1 cellular context compared by ENCODE assay signal in the genomic region with DNA sequence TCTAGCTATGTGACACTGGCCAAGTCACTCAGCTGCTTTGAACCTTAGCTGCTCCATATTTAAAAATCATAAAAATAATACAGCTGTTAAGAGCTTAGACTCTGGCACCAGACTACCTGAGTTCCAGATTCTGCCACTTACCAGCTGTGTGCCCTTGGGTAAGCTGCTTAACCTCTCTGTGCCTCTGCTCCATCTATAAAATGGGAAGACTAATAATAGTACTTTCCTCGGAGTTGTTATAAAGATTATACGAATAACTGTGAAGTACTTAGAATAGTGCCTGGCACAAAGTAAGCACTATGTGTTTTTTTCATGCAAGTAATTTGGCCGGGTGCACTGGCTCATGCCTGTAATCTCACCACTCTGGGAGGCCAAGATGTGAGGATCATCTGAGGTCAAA.
TF ChIP-seq lines count a peak whose summit lies in the region.

No MANE protein-coding gene starts in this region.

TF ChIP-seq in HepG2, 621 proteins besides CTCF, POLR2A, EP300 and RAD21:
- no peak for TF ChIP-seq FOSL2 (CRISPR knock-in tag; IDR thresholded peaks at IDR 0.05)
- TF ChIP-seq PHF20 (CRISPR knock-in tag; IDR thresholded peaks at IDR 0.05): no peak
- no peak for TF ChIP-seq ZMAT3 (CRISPR knock-in tag; conservative IDR thresholded peaks at IDR 0.05)
- TF ChIP-seq JARID2 (CRISPR knock-in tag; IDR thresholded peaks at IDR 0.05; ENCODE audit: insufficient replicate concordance): no peak
- TF ChIP-seq STAG1 (CRISPR knock-in tag; IDR thresholded peaks at IDR 0.05): no peak
- TF ChIP-seq SRY (CRISPR knock-in tag; IDR thresholded peaks at IDR 0.05): no peak
- TF ChIP-seq ZNF20 (CRISPR knock-in tag; IDR thresholded peaks at IDR 0.05): no peak
- TF ChIP-seq BRD4 (CRISPR knock-in tag; IDR thresholded peaks at IDR 0.05): no peak
- TF ChIP-seq ZNF598 (CRISPR knock-in tag; IDR thresholded peaks at IDR 0.05; ENCODE audit: borderline replicate concordance): no peak
- no peak for TF ChIP-seq RNF2 (conservative IDR thresholded peaks at IDR 0.05; ENCODE audit: low read depth)
- TF ChIP-seq YY1 (IDR thresholded peaks at IDR 0.05; ENCODE audit: insufficient read depth, insufficient replicate concordance, low read depth, low read length): no peak
- TF ChIP-seq BHLHE40 (IDR thresholded peaks at IDR 0.05; ENCODE audit: low read length): no peak
- no peak for TF ChIP-seq ZNF33A (CRISPR knock-in tag; IDR thresholded peaks at IDR 0.05; ENCODE audit: borderline replicate concordance)
